Comparison of ENCODE assay signal across 8 cellular contexts in the genomic region with DNA sequence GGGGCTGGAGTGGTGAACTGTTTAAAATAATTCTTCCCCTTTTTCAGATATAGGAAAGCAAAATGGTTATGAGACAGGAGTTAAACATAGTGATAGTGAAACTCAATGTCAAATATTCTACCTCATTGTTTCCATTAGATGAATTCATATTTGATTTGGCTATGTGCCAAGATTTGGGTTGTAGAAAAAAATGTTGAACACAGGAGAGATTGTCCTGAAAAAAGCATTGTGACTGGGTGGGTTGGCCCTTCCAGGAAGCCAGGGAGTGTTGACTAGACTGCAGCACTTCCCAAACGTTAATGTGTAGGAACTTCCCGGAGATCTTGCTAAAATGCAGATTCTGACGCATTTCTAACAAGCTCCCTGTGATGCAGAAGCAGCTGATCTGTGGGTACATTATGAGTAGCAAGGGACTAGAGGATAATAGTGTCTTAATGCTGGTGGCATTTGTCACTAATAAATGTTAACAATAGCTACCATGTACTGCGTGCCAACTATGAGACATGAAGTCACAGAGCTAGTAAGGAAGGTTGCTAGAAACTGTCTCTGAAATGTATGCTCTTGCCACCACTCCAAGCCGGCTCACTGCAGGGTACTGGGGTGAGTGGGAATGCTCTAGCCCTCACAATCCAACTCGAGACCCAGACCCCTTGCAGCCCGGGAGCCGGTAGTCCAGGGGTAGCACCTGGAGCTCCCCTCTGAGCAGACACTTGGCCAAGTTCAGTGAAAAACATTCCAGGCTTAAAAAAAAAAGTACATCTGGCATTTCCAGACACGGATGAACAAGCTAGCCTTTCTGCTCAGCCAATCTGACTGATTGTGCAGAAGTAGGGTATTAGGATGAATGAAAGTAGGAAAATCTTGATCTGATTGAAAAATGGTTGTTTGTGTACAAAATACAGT.
A peak's percentile ranks its signal among the peaks of the same experiment; 100 is the strongest.
DNase-seq lines count a peak whose midpoint lies in the region; ATAC-seq and TF ChIP-seq lines count a peak whose summit lies in the region.

No MANE protein-coding gene starts in this region.

- no peaks in the 10 kb centered on the region for H3K36me3 Mint-ChIP-seq in WTC11
- no peaks in the 10 kb centered on the region for H3K36me3 Mint-ChIP-seq in stimulated activated naive B cell treated with anti-CD40 and anti-IgM and Interleukin-4, amounts not matched to agents 10 μg/mL and 1 μg/mL and 100 μg/mL, for 72 hours

- CTCF ChIA-PET in WTC11 (lab: Charles Lee): interaction anchor here (1.9 kb wide), 1 partner anchor 43 kb away, joined by 4 read pairs; no protein-coding TSS in a partner anchor

- H3K4me3 Mint-ChIP-seq in WTC11: no peak overlapping the region
- H3K4me3 Mint-ChIP-seq in stimulated activated naive B cell treated with anti-CD40 and anti-IgM and Interleukin-4, amounts not matched to agents 10 μg/mL and 1 μg/mL and 100 μg/mL, for 72 hours: no peak overlapping the region

- H3K27ac Mint-ChIP-seq in WTC11: no peak overlapping the region
- H3K27ac Mint-ChIP-seq in stimulated activated naive B cell treated with anti-CD40 and anti-IgM and Interleukin-4, amounts not matched to agents 10 μg/mL and 1 μg/mL and 100 μg/mL, for 72 hours: peak overlapping the region; percentile 74

- intact Hi-C loops in left cardiac atrium (cut with DNase I): loop anchor here in 1 of 2 donors (10.0 kb wide), 1 partner anchor 115 kb away; no protein-coding TSS in a partner anchor

- POLR2A ChIA-PET in WTC11 (lab: Charles Lee): no interaction called here

- TF ChIP-seq CTCF in WTC11 (IDR thresholded peaks at IDR 0.05): no peak
- TF ChIP-seq CTCF in omental fat pad (IDR thresholded peaks at IDR 0.05): no peak

- DNase-seq in NCI-H1417 (lab: John Stamatoyannopoulos, UW) (peak; percentile 29 to 83 (median 30)), NCI-H1417 treated with DMSO at 0.1 percent for 48 hours (lab: John Stamatoyannopoulos, UW) (no peak), WTC11 (ENCODE audit: low spot score) (no peak), left cardiac atrium (no peak), omental fat pad (ENCODE audit: low spot score) (no peak)
- DNase-seq in stimulated activated naive B cell treated with anti-CD40 and anti-IgM and Interleukin-4, amounts not matched to agents 10 μg/mL and 1 μg/mL and 100 μg/mL, for 72 hours: no peak
- DNase-seq in stimulated activated CD4-positive, alpha-beta T cell treated with anti-CD3 and anti-CD28 coated beads, Interleukin-2, amount 100 ng/mL, for 48 hours: no peak

- no peaks in the 10 kb centered on the region for H3K27me3 Mint-ChIP-seq in WTC11 (ENCODE audit: low read depth)
- H3K27me3 Mint-ChIP-seq in stimulated activated naive B cell treated with anti-CD40 and anti-IgM and Interleukin-4, amounts not matched to agents 10 μg/mL and 1 μg/mL and 100 μg/mL, for 72 hours: no peaks in the 10 kb centered on the region

- ATAC-seq in WTC11 (peak; percentile 26; the same call in 1 of the 2 replicates), left cardiac atrium (peak; percentile 34 to 63), HG02973 (IDR thresholded peaks at IDR 0.05; ENCODE audit: unreplicated experiment) (no peak), omental fat pad (ENCODE audit: low FRiP score) (no peak)
- peak; percentile 87 to 93 for ATAC-seq in stimulated activated naive B cell treated with anti-CD40 and anti-IgM and Interleukin-4, amounts not matched to agents 10 μg/mL and 1 μg/mL and 100 μg/mL, for 72 hours (replicated peaks)

- H3K4me1 Mint-ChIP-seq in WTC11: peaks cover 5% of the 10 kb centered on the region
- peaks cover 11 to 19% of the 10 kb centered on the region in 2 donors for H3K4me1 Mint-ChIP-seq in stimulated activated naive B cell treated with anti-CD40 and anti-IgM and Interleukin-4, amounts not matched to agents 10 μg/mL and 1 μg/mL and 100 μg/mL, for 72 hours

- H3K9me3 Mint-ChIP-seq in WTC11: no peaks in the 10 kb centered on the region
- no peaks in the 10 kb centered on the region for H3K9me3 Mint-ChIP-seq in stimulated activated naive B cell treated with anti-CD40 and anti-IgM and Interleukin-4, amounts not matched to agents 10 μg/mL and 1 μg/mL and 100 μg/mL, for 72 hours

TF ChIP-seq in WTC11, 78 proteins besides CTCF, POLR2A, EP300 and RAD21:
- TF ChIP-seq OVOL2 (CRISPR knock-in tag; IDR thresholded peaks at IDR 0.05; ENCODE audit: borderline replicate concordance) (no peak), HMGA2 (CRISPR knock-in tag; IDR thresholded peaks at IDR 0.05) (no peak), SP1 (CRISPR knock-in tag; conservative IDR thresholded peaks at IDR 0.05) (no peak), TEAD4 (CRISPR knock-in tag; IDR thresholded peaks at IDR 0.05) (no peak), SOX15 (CRISPR knock-in tag; IDR thresholded peaks at IDR 0.05) (no peak), NR2C2 (CRISPR knock-in tag; IDR thresholded peaks at IDR 0.05) (no peak), TP53 (CRISPR knock-in tag; IDR thresholded peaks at IDR 0.05) (no peak), ZNF138 (CRISPR knock-in tag; conservative IDR thresholded peaks at IDR 0.05) (no peak), ZBTB43 (CRISPR knock-in tag; IDR thresholded peaks at IDR 0.05) (no peak), FOXP1 (CRISPR knock-in tag; IDR thresholded peaks at IDR 0.05; ENCODE audit: borderline replicate concordance) (no peak)

Comparison
In these comparisons a context has a peak if more than half of its experiments do, and no peak if none do; other contexts are left out.
1. DNase-seq: peak in NCI-H1417 (3 of 3); none in NCI-H1417 treated with DMSO at 0.1 percent for 48 hours (single experiment), WTC11 (single experiment), left cardiac atrium (single experiment), stimulated activated naive B cell treated with anti-CD40 and anti-IgM and Interleukin-4, amounts not matched to agents 10 μg/mL and 1 μg/mL and 100 μg/mL, for 72 hours (single experiment), stimulated activated CD4-positive, alpha-beta T cell treated with anti-CD3 and anti-CD28 coated beads, Interleukin-2, amount 100 ng/mL, for 48 hours (0 of 2) and omental fat pad (single experiment).
2. ATAC-seq: peak in WTC11 (single experiment), left cardiac atrium (2 of 2) and stimulated activated naive B cell treated with anti-CD40 and anti-IgM and Interleukin-4, amounts not matched to agents 10 μg/mL and 1 μg/mL and 100 μg/mL, for 72 hours (2 of 2); none in HG02973 (single experiment) and omental fat pad (single experiment).